ENCODE assay signal across 12 cellular contexts in the genomic region with DNA sequence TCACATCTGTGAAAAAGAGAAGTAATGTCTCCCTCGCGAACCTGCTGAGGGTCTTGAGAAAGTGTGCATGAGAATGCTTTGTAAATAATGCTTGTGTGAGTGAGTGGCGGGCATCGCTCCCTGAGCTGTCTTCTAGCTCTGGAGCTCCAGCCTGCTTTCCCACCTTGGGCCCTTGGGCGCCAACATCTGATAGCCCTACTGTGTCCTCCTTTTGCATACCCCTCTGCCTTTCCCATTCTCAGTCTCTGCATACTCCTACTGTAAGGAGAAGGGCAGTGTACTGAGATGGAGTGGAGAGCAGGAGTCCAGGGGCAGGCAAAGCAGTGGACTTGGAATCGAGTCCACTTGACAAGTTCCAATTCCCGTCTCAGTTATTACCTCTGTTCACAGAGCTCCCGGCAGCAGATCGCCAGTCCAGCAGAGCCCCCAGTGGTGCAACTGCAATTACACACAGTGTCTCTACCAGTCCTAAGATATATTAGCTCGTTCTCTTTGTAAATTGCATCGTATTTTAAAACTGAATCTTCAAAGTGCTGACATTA. TPM values are rescaled to one million over a fixed set of nuclear protein-coding genes. Genes with fewer than 3 reads are reported as not detected.
A peak's percentile ranks its signal among the peaks of the same experiment; 100 is the strongest.
DNase-seq lines count a peak whose midpoint lies in the region; ATAC-seq and TF ChIP-seq lines count a peak whose summit lies in the region.
"Had no signal": no experiment of that assay in that cellular context is flagged by ENCODE, and none has a peak within 500 bp of the region (broad histone marks: within the 10 kb centered on the region; RNA-seq: fewer than 3 reads in every experiment).

No MANE protein-coding gene starts in this region.

- no peaks in the 10 kb centered on the region for H3K9me3 Mint-ChIP-seq in activated naive CD8-positive, alpha-beta T cell (ENCODE audit: low read depth)
- H3K9me3 Mint-ChIP-seq in osteocyte (ENCODE audit: unreplicated experiment), result no peaks in the 10 kb centered on the region
- H3K9me3 Mint-ChIP-seq: activated CD4-positive, alpha-beta memory T cell treated with anti-CD3 and anti-CD28 coated beads, Interleukin-2, amount 10 ng/mL, durations not matched to agents 7 days and 5 days had no signal

- no peaks in the 10 kb centered on the region for H3K27me3 Mint-ChIP-seq in activated naive CD8-positive, alpha-beta T cell
- peaks cover 65% of the 10 kb centered on the region for H3K27me3 Mint-ChIP-seq in osteocyte (ENCODE audit: unreplicated experiment)

- peak overlapping the region; percentile 72 for H3K4me3 Mint-ChIP-seq in activated naive CD8-positive, alpha-beta T cell
- no peak overlapping the region for H3K4me3 Mint-ChIP-seq in osteocyte (ENCODE audit: unreplicated experiment)
- H3K4me3 Mint-ChIP-seq: activated CD4-positive, alpha-beta memory T cell treated with anti-CD3 and anti-CD28 coated beads, Interleukin-2, amount 10 ng/mL, durations not matched to agents 7 days and 5 days had no signal

- H3K4me1 Mint-ChIP-seq in activated naive CD8-positive, alpha-beta T cell (ENCODE audit: low read depth), result peaks cover 60% of the 10 kb centered on the region
- H3K4me1 Mint-ChIP-seq in osteocyte (ENCODE audit: unreplicated experiment), result no peaks in the 10 kb centered on the region

- TF ChIP-seq CTCF in osteocyte (IDR thresholded peaks at IDR 0.05), result peak; percentile 31

- H3K36me3 Mint-ChIP-seq in activated naive CD8-positive, alpha-beta T cell, result no peaks in the 10 kb centered on the region
- no peaks in the 10 kb centered on the region for H3K36me3 Mint-ChIP-seq in osteocyte (ENCODE audit: unreplicated experiment)

- H3K27ac Mint-ChIP-seq in activated naive CD8-positive, alpha-beta T cell, result peak overlapping the region; percentile 85
- H3K27ac Mint-ChIP-seq in osteocyte (ENCODE audit: unreplicated experiment), result no peak overlapping the region

- DNase-seq in SHP77 (lab: John Stamatoyannopoulos, UW), result peak; percentile 9 to 50
- DNase-seq in SHP77 treated with DMSO at 0.1 percent for 48 hours (lab: John Stamatoyannopoulos, UW), result no peak
- no peak for DNase-seq in osteocyte (ENCODE audit: extremely low spot score, unreplicated experiment)
- DNase-seq in SKM-1 (lab: John Stamatoyannopoulos, UW; ENCODE audit: unreplicated experiment), result no peak
- DNase-seq in DMS153 (lab: John Stamatoyannopoulos, UW), result no peak
- DNase-seq: cortex of kidney, kidney glomerular epithelial cell, NCI-H345 had no signal

- ATAC-seq in HG02588 (IDR thresholded peaks at IDR 0.05; ENCODE audit: unreplicated experiment), result peak; percentile 13
- no peak for ATAC-seq in HG03095 (IDR thresholded peaks at IDR 0.05; ENCODE audit: unreplicated experiment)

RNA-seq across cellular contexts. Expression of a gene that starts 0.9 kb away (rescaled TPM):
- not detected in 2 replicates for total RNA-seq in osteocyte
- total RNA-seq: activated CD4-positive, alpha-beta memory T cell treated with anti-CD3 and anti-CD28 coated beads, Interleukin-2, amount 10 ng/mL, durations not matched to agents 7 days and 5 days had no signal

RNA-seq across cellular contexts. Expression of a gene that starts 48.1 kb away (rescaled TPM):
- total RNA-seq in osteocyte, result not detected in 2 replicates
- total RNA-seq: activated CD4-positive, alpha-beta memory T cell treated with anti-CD3 and anti-CD28 coated beads, Interleukin-2, amount 10 ng/mL, durations not matched to agents 7 days and 5 days had no signal

Comparison
In these comparisons a context has a peak if more than half of its experiments do, and no peak if none do; other contexts are left out.
1. DNase-seq: peak in SHP77 (2 of 2); none in SHP77 treated with DMSO at 0.1 percent for 48 hours (single experiment), osteocyte (single experiment), SKM-1 (single experiment) and DMS153 (single experiment).